ENCODE assay signal across 1 cellular context in genomic region chr1:53680868-53681267, GRCh38.
TF ChIP-seq lines count a peak whose summit lies in the region.

No MANE protein-coding gene starts in this region.

TF ChIP-seq in SK-N-SH treated with all-trans-retinoic acid at 6 μM for 48 hours, 23 proteins besides CTCF, POLR2A, EP300 and RAD21 (continued from another document):
- TF ChIP-seq TSHZ2 (CRISPR knock-in tag; IDR thresholded peaks at IDR 0.05) (no peak), ZFP30 (CRISPR knock-in tag; IDR thresholded peaks at IDR 0.05) (no peak), ISL1 (CRISPR knock-in tag; IDR thresholded peaks at IDR 0.05) (no peak), RARB (CRISPR knock-in tag; IDR thresholded peaks at IDR 0.05) (no peak), ZFP3 (CRISPR knock-in tag; IDR thresholded peaks at IDR 0.05) (no peak), CSRNP3 (CRISPR knock-in tag; IDR thresholded peaks at IDR 0.05) (no peak), ZNF70 (CRISPR knock-in tag; IDR thresholded peaks at IDR 0.05) (no peak), BACH2 (CRISPR knock-in tag; IDR thresholded peaks at IDR 0.05; ENCODE audit: borderline replicate concordance) (no peak), OSR1 (CRISPR knock-in tag; IDR thresholded peaks at IDR 0.05) (no peak), PPARA (CRISPR knock-in tag; IDR thresholded peaks at IDR 0.05; ENCODE audit: borderline replicate concordance) (no peak), TCF4 (CRISPR knock-in tag; IDR thresholded peaks at IDR 0.05; ENCODE audit: borderline replicate concordance) (no peak; the same call in 1 of the 2 replicates), ZNF8 (CRISPR knock-in tag; IDR thresholded peaks at IDR 0.05) (no peak), CREB5 (CRISPR knock-in tag; IDR thresholded peaks at IDR 0.05; ENCODE audit: low read depth) (no peak), CSDC2 (CRISPR knock-in tag; IDR thresholded peaks at IDR 0.05) (no peak)
